In the genomic region with DNA sequence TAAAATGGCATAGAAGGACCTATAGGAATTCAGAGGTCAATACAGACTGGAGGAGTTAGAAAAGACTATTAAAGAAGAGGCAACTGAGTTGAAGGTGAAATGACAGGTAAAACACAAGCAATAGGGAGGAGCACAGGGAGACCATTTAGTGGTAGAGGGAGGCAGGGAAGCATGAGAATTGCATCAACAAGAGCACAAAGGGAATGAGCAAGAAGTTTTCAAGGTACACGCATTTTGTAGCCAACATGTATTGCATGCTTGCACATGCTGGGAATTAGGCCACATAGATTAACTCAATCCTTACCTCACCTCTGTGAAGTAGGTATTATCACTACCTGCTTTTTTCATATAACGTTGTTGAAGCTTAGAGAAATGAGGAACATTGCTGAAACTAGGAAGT, we compare ENCODE assay signal across 1 cellular context.
TF ChIP-seq lines count a peak whose summit lies in the region.

No MANE protein-coding gene starts in this region.

TF ChIP-seq in GM23338, 12 proteins besides CTCF, POLR2A, EP300 and RAD21 (continued from another document):
- TF ChIP-seq ZNF462 (CRISPR knock-in tag; IDR thresholded peaks at IDR 0.05) (no peak), POLR2AphosphoS5 (IDR thresholded peaks at IDR 0.05; ENCODE audit: low read depth) (no peak), NANOG (IDR thresholded peaks at IDR 0.05; ENCODE audit: borderline replicate concordance) (no peak), EZH2 (IDR thresholded peaks at IDR 0.05; ENCODE audit: low read depth, unreplicated experiment) (no peak), ETS1 (IDR thresholded peaks at IDR 0.05) (no peak), JUNB (IDR thresholded peaks at IDR 0.05; ENCODE audit: unreplicated experiment) (no peak), STAT1 (IDR thresholded peaks at IDR 0.05; ENCODE audit: unreplicated experiment) (no peak), CREB1 (CRISPR knock-in tag; IDR thresholded peaks at IDR 0.05; ENCODE audit: low read depth) (no peak)
